In genomic region chr19:3282564-3282963, GRCh38 we compare ENCODE assay signal across 30 cellular contexts. TPM values are rescaled to one million over a fixed set of nuclear protein-coding genes. Genes with fewer than 3 reads are reported as not detected.
"Had no signal": no experiment of that assay in that cellular context is flagged by ENCODE, and none has a peak within 500 bp of the region (broad histone marks: within the 10 kb centered on the region; RNA-seq: fewer than 3 reads in every experiment).

No MANE protein-coding gene starts in this region.

- H3K4me3 ChIP-seq: colonic mucosa, esophagus squamous epithelium, gastrocnemius medialis, heart right ventricle, left lung, lower lobe of right lung, mucosa of descending colon had no signal

- H3K27ac Mint-ChIP-seq: dendritic cell treated with granulocyte-macrophage colony-stimulating factor and Interleukin-4, amounts not matched to agents 40 ng/mL and 50 ng/mL, for 4 days; effector memory CD8-positive, alpha-beta T cell; endodermal cell; mesothelial cell of epicardium had no signal

- H3K9me3 Mint-ChIP-seq: dendritic cell treated with granulocyte-macrophage colony-stimulating factor and Interleukin-4, amounts not matched to agents 40 ng/mL and 50 ng/mL, for 4 days; effector memory CD8-positive, alpha-beta T cell; endodermal cell; mesothelial cell of epicardium had no signal

- H3K27ac ChIP-seq: colonic mucosa, epithelial cell of prostate, esophagus squamous epithelium, gastrocnemius medialis, heart right ventricle, left lung, lower lobe of right lung had no signal

- ATAC-seq: effector memory CD8-positive, alpha-beta T cell; esophagus mucosa; gastrocnemius medialis; heart right ventricle; left cardiac atrium; left lung; left ventricle myocardium superior; lower lobe of right lung; mucosa of descending colon had no signal

- H3K36me3 ChIP-seq: colonic mucosa, esophagus squamous epithelium, gastrocnemius medialis, heart right ventricle, left lung, lower lobe of right lung had no signal

- H3K4me3 Mint-ChIP-seq: dendritic cell treated with granulocyte-macrophage colony-stimulating factor and Interleukin-4, amounts not matched to agents 40 ng/mL and 50 ng/mL, for 4 days; effector memory CD8-positive, alpha-beta T cell; endodermal cell; mesothelial cell of epicardium had no signal

- H3K4me1 ChIP-seq: colonic mucosa, gastrocnemius medialis had no signal

- DNase-seq: colonic mucosa; cortex of kidney; effector CD8-positive, alpha-beta T cell; effector memory CD8-positive, alpha-beta T cell; endodermal cell; erythroblast; esophagus squamous epithelium; foreskin fibroblast; foreskin melanocyte; gastrocnemius medialis; glutamatergic neuron; heart right ventricle; hippocampal formation; left cardiac atrium; left lung; left ventricle myocardium superior; lower lobe of right lung; mesenchymal stem cell; mucosa of descending colon had no signal

- FAIRE-seq: endometrium, islet of Langerhans, keratinocyte had no signal

- H3K9me3 ChIP-seq: colonic mucosa, esophagus squamous epithelium, gastrocnemius medialis, heart right ventricle, left lung, lower lobe of right lung, mucosa of descending colon had no signal

- H3K4me1 Mint-ChIP-seq: endodermal cell, mesothelial cell of epicardium had no signal

- H3K27me3 ChIP-seq: colonic mucosa had no signal

- H3K36me3 Mint-ChIP-seq: mesothelial cell of epicardium had no signal

RNA-seq across cellular contexts. Expression of gene CELF5, which starts 58.1 kb away (rescaled TPM):
- total RNA-seq: dermis microvascular lymphatic vessel endothelial cell, esophagus mucosa, esophagus squamous epithelium, gastrocnemius medialis, heart right ventricle, left ventricle myocardium superior, lower lobe of right lung, lung microvascular endothelial cell, mesenteric fat pad, myocyte had no signal
- polyA plus RNA-seq: heart right ventricle had no signal
